In the genomic region with DNA sequence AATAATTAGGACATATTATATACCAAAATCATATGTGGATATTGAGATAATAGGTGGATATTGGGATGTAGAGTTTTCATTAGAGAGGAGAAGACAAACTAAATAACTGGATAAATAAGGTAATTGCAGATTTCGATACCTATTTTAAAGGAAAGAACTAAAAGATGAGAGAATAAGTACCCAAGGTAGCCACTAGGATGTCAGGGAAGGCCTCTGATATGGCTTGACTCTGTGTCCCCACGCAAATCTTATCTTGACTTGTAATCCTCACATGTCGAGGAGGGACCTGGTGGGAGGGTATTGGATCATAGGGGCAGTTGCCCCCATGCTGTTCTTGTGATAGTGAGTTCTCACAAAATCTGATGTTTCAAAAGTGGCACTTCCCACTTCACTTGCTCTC, we compare ENCODE assay signal across 15 cellular contexts. TPM values are rescaled to one million over a fixed set of nuclear protein-coding genes. Genes with fewer than 3 reads are reported as not detected.
A peak's percentile ranks its signal among the peaks of the same experiment; 100 is the strongest.
DNase-seq lines count a peak whose midpoint lies in the region; TF ChIP-seq lines count a peak whose summit lies in the region.
"Had no signal": no experiment of that assay in that cellular context is flagged by ENCODE, and none has a peak within 500 bp of the region (broad histone marks: within the 10 kb centered on the region; RNA-seq: fewer than 3 reads in every experiment).

No MANE protein-coding gene starts in this region.

- TF ChIP-seq CTCF in MM.1S (IDR thresholded peaks at IDR 0.05; ENCODE audit: low read length) = 0 out of 2 replicates have a peak, but pooled peaks have one; percentile 7
- TF ChIP-seq CTCF in brain microvascular endothelial cell (IDR thresholded peaks at IDR 0.05; ENCODE audit: low read depth, low read length, missing control alignments) = peak; percentile 3

- no peaks in the 10 kb centered on the region for H4K20me1 ChIP-seq in MM.1S (ENCODE audit: insufficient read depth, low read length)

- no peak overlapping the region for H4K5ac ChIP-seq in mesendoderm (ENCODE audit: low read length)

- no peak overlapping the region for H3K18ac ChIP-seq in mesendoderm (ENCODE audit: low read length)

- H3K27ac ChIP-seq in MM.1S (ENCODE audit: low read length) (no peak overlapping the region), brain microvascular endothelial cell (no peak overlapping the region), mesendoderm (ENCODE audit: low read depth, low read length) (no peak overlapping the region)
- H3K27ac ChIP-seq: A549 had no signal

- no peak overlapping the region for H2AFZ ChIP-seq in MM.1S (ENCODE audit: low read length)

- in situ Hi-C loops in brain microvascular endothelial cell (cut with HindIII; ENCODE audit: low pct_ligation_motif_present, low sequenced_read_pairs) = no loop called here

- H3K27me3 ChIP-seq in MM.1S (replicated peaks; ENCODE audit: insufficient read depth, low read length) (no peaks in the 10 kb centered on the region), brain microvascular endothelial cell (replicated peaks) (no peaks in the 10 kb centered on the region), mesendoderm (ENCODE audit: insufficient read depth, low read length, poor library complexity) (no peaks in the 10 kb centered on the region)

- no peaks in the 10 kb centered on the region for H3K36me3 ChIP-seq in MM.1S (replicated peaks; ENCODE audit: insufficient read depth, low read length)
- H3K36me3 ChIP-seq in brain microvascular endothelial cell (replicated peaks) = no peaks in the 10 kb centered on the region
- H3K36me3 ChIP-seq in mesendoderm (ENCODE audit: control insufficient read depth, insufficient read depth, low read length) = no peaks in the 10 kb centered on the region

- H3K79me2 ChIP-seq in MM.1S (ENCODE audit: low read length) (no peaks in the 10 kb centered on the region), mesendoderm (ENCODE audit: control insufficient read depth, insufficient read depth, low read length) (no peaks in the 10 kb centered on the region)

- no peak overlapping the region for H2BK15ac ChIP-seq in mesendoderm (replicated peaks; ENCODE audit: low read depth)

- H2BK120ac ChIP-seq in mesendoderm (ENCODE audit: low read depth, low read length) = no peak overlapping the region

- H3K4ac ChIP-seq in mesendoderm (ENCODE audit: low read depth, low read length) = no peak overlapping the region

- no peak overlapping the region for H3K56ac ChIP-seq in mesendoderm (ENCODE audit: low read length)

- no peaks in the 10 kb centered on the region for H3F3A ChIP-seq in MM.1S (ENCODE audit: insufficient read depth, low read length)

- no peak overlapping the region for H2BK5ac ChIP-seq in mesendoderm (ENCODE audit: low read length)

- H3K79me1 ChIP-seq in mesendoderm (ENCODE audit: low read length) = no peaks in the 10 kb centered on the region

- H3K23ac ChIP-seq in mesendoderm (ENCODE audit: low read length) = no peak overlapping the region

- H2AK5ac ChIP-seq in mesendoderm (ENCODE audit: low read length) = no peak overlapping the region

- DNase-seq in MM.1S = no peak
- DNase-seq in brain microvascular endothelial cell = no peak
- peak; percentile 46 for DNase-seq in mesendoderm
- DNase-seq in NCI-H2107 (lab: John Stamatoyannopoulos, UW) = no peak
- DNase-seq in NCI-H345 treated with DMSO at 0.1 percent for 48 hours (lab: John Stamatoyannopoulos, UW; ENCODE audit: unreplicated experiment) = no peak
- DNase-seq in head of caudate nucleus = no peak
- DNase-seq in T-helper 9 cell = no peak
- DNase-seq: Caco-2; CD8-positive, alpha-beta memory T cell; DND-41; GDM1 had no signal

- H3K4me1 ChIP-seq in MM.1S (ENCODE audit: low read length) (peaks cover 13% of the 10 kb centered on the region; the same call in 1 of the 2 replicates), mesendoderm (ENCODE audit: control insufficient read depth, low read depth, low read length) (no peaks in the 10 kb centered on the region)
- H3K4me1 ChIP-seq: Caco-2 had no signal

- H3K9ac ChIP-seq in MM.1S (ENCODE audit: low read length) (no peak overlapping the region), mesendoderm (ENCODE audit: low read length) (no peak overlapping the region)

- H3K4me3 ChIP-seq in MM.1S (ENCODE audit: low read length) (no peak overlapping the region), brain microvascular endothelial cell (ENCODE audit: low read depth, low read length) (no peak overlapping the region), mesendoderm (ENCODE audit: low read length) (no peak overlapping the region)
- H3K4me3 ChIP-seq: A549 had no signal

- intact Hi-C loops in head of caudate nucleus (cut with DNase I) = no loop called here

- no peaks in the 10 kb centered on the region for H3K9me2 ChIP-seq in MM.1S (replicated peaks; ENCODE audit: insufficient read depth, low read length)

- no peaks in the 10 kb centered on the region for H3K9me3 ChIP-seq in MM.1S (replicated peaks; ENCODE audit: insufficient read depth, low read length)
- H3K9me3 ChIP-seq: A549, Caco-2 had no signal

- WGBS in mesendoderm (ENCODE audit: extremely low coverage, insufficient coverage, low lambda C conversion rate) = no CpG with 5 or more reads among the region's 3 CpGs

- no peak overlapping the region for H4K8ac ChIP-seq in mesendoderm (ENCODE audit: low read depth, low read length)

- no peak overlapping the region for H3K4me2 ChIP-seq in MM.1S (ENCODE audit: low read depth, low read length)
- H3K4me2 ChIP-seq in mesendoderm (ENCODE audit: low read length) = no peak overlapping the region
- H3K4me2 ChIP-seq: A549 had no signal

RNA-seq across cellular contexts. Expression of gene TMEM229A, which starts 44.7 kb away (rescaled TPM):
- 2.0 TPM for polyA plus RNA-seq in mesendoderm (2013, experiment 1 of 2)
- polyA plus RNA-seq in mesendoderm (2013, experiment 2 of 2) = 2.4 TPM
- polyA plus RNA-seq: A549; AG04450; BJ; CD14-positive monocyte; CD8-positive, alpha-beta memory T cell had no signal
